In the genomic region with DNA sequence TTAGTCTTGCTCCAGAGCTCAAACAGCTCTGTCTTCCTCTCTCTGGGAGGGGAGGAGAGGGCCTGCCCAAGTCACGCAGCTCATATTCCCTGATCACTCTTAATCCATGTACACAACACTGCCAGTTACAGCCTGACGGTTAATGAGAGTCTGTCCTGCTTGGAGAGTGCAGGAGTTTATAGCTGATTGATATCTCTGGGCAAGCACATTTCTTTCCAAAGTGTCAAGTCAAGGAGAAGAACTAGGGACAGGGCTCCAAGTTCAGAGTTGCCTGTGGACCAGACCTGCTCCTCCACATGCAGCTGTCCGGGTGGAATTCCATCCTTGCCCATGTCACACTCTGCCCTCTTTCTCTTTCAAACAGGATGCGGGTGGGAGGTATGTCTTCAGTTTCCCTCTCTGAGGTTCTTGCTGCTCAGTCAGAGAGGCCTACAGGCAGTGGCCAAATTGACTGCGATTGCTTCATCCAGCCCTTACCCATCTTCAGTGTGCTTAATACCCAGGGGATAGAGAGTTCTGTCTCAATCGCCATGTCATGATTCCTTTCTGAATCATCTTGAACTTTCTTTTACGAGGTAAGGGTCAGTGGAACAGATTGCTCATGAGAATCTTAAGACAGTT, we compare ENCODE assay signal across 12 cellular contexts. TPM values are rescaled to one million over a fixed set of nuclear protein-coding genes. Genes with fewer than 3 reads are reported as not detected.
DNase-seq lines count a peak whose midpoint lies in the region; ATAC-seq and FAIRE-seq lines count a peak whose summit lies in the region.
"Had no signal": no experiment of that assay in that cellular context is flagged by ENCODE, and none has a peak within 500 bp of the region (broad histone marks: within the 10 kb centered on the region; RNA-seq: fewer than 3 reads in every experiment).

No MANE protein-coding gene starts in this region.

- no peak overlapping the region for H3K4me2 ChIP-seq in mesendoderm (ENCODE audit: low read length)
- H3K4me2 ChIP-seq: BLaER1 had no signal

- H3K4me1 ChIP-seq in mesendoderm (ENCODE audit: control insufficient read depth, low read depth, low read length): peaks cover 4% of the 10 kb centered on the region

- no peak overlapping the region for H2BK15ac ChIP-seq in mesendoderm (replicated peaks; ENCODE audit: low read depth)

- no peak overlapping the region for H3K27ac ChIP-seq in mesendoderm (ENCODE audit: low read depth, low read length)
- H3K27ac ChIP-seq: BLaER1, ovary had no signal

- no peak for FAIRE-seq in HTR-8/SVneo (lab: Jason Lieb, UNC)

- H3K23ac ChIP-seq in mesendoderm (ENCODE audit: low read length): no peak overlapping the region

- no peak for ATAC-seq in GM18868 (IDR thresholded peaks at IDR 0.05; ENCODE audit: unreplicated experiment)
- no peak for ATAC-seq in left colon

- no peaks in the 10 kb centered on the region for H3K79me2 ChIP-seq in mesendoderm (ENCODE audit: control insufficient read depth, insufficient read depth, low read length)

- no peak overlapping the region for H3K18ac ChIP-seq in mesendoderm (ENCODE audit: low read length)

- no peak overlapping the region for H2BK120ac ChIP-seq in mesendoderm (ENCODE audit: low read depth, low read length)

- intact Hi-C loops in left colon (cut with DNase I, micrococcal nuclease): loop anchor here in 1 of 2 donors (2.0 to 5.0 kb wide), 2 partner anchors 137 to 280 kb away; no protein-coding TSS in a partner anchor

- no peak overlapping the region for H2AK5ac ChIP-seq in mesendoderm (ENCODE audit: low read length)

- WGBS in mesendoderm (ENCODE audit: extremely low coverage, insufficient coverage, low lambda C conversion rate): no CpG with 5 or more reads among the region's 7 CpGs

- H3K79me1 ChIP-seq in mesendoderm (ENCODE audit: low read length): no peaks in the 10 kb centered on the region

- no peaks in the 10 kb centered on the region for H3K27me3 ChIP-seq in mesendoderm (ENCODE audit: insufficient read depth, low read length, poor library complexity)
- H3K27me3 ChIP-seq: BLaER1, ovary had no signal

- no peak overlapping the region for H2BK5ac ChIP-seq in mesendoderm (ENCODE audit: low read length)

- no peak overlapping the region for H4K5ac ChIP-seq in mesendoderm (ENCODE audit: low read length)

- no peaks in the 10 kb centered on the region for H3K36me3 ChIP-seq in mesendoderm (ENCODE audit: control insufficient read depth, insufficient read depth, low read length)
- H3K36me3 ChIP-seq: BLaER1, ovary had no signal

- H4K8ac ChIP-seq in mesendoderm (ENCODE audit: low read depth, low read length): no peak overlapping the region

- no peak overlapping the region for H3K4ac ChIP-seq in mesendoderm (ENCODE audit: low read depth, low read length)

- no peak overlapping the region for H3K4me3 ChIP-seq in mesendoderm (ENCODE audit: low read length)
- H3K4me3 ChIP-seq: BLaER1, ovary had no signal

- H3K9ac ChIP-seq in mesendoderm (ENCODE audit: low read length): no peak overlapping the region
- H3K9ac ChIP-seq: BLaER1 had no signal

- in situ Hi-C loops in T47D (cut with HindIII; ENCODE audit: low pct_unique_long_range_greater_than_20kb, low sequenced_read_pairs): no loop called here

- peak overlapping the region; percentile 34 for H3K56ac ChIP-seq in mesendoderm (ENCODE audit: low read length)

- DNase-seq in A172 (ENCODE audit: low spot score) (peak; percentile 55), HTR-8/SVneo (ENCODE audit: insufficient read length, low spot score) (peak; percentile 20), T47D (ENCODE audit: low read depth in 1 of 2, low spot score in 1 of 2) (peak; percentile 16 to 50), mesendoderm (no peak), left colon (no peak), globus pallidus (ENCODE audit: low spot score) (no peak)
- DNase-seq in activated T-cell treated with anti-CD3 and anti-CD28 coated beads, Interleukin-2, amount 50 U/mL, for 1 hour: no peak
- DNase-seq: activated naive CD4-positive, alpha-beta T cell treated with Interleukin-2 at 50 U/mL for 16 hours; ovary; T-helper 1 cell had no signal

RNA-seq across cellular contexts. Expression of a gene that starts 54.5 kb away (rescaled TPM):
- 4.0 and 5.4 TPM in 2 replicates for total RNA-seq in A172 (2014; rRNA removed; shearing (Covaris generic))
- 5.1 TPM for polyA plus RNA-seq in mesendoderm (2013, experiment 1 of 2)
- 5.4 TPM for polyA plus RNA-seq in mesendoderm (2013, experiment 2 of 2)
- total RNA-seq in left colon: 100 to 1,000 TPM; 115 to 156 TPM

Comparison
In these comparisons a context has a peak if more than half of its experiments do, and no peak if none do; other contexts are left out.
1. DNase-seq: peak in A172 (single experiment), HTR-8/SVneo (single experiment) and T47D (2 of 2); none in mesendoderm (single experiment), left colon (0 of 2), activated T-cell treated with anti-CD3 and anti-CD28 coated beads, Interleukin-2, amount 50 U/mL, for 1 hour (single experiment) and globus pallidus (single experiment).
2. RNA of a gene that starts 54.5 kb away (total RNA-seq): 115 to 156 TPM in left colon; 4.0 to 5.4 TPM in A172; every median in the first group is over 10 times any median in the second.